Comparison of ENCODE assay signal across 8 cellular contexts in genomic region chr2:126657636-126658315, GRCh38. TPM values are rescaled to one million over a fixed set of nuclear protein-coding genes. Genes with fewer than 3 reads are reported as not detected.
A peak's percentile ranks its signal among the peaks of the same experiment; 100 is the strongest.
DNase-seq lines count a peak whose midpoint lies in the region; ATAC-seq and TF ChIP-seq lines count a peak whose summit lies in the region.

No MANE protein-coding gene starts in this region.

- peaks cover 34% of the 10 kb centered on the region for H3K79me2 ChIP-seq in osteoblast (ENCODE audit: insufficient read depth, low read length)

- peaks cover 64% of the 10 kb centered on the region for H3K36me3 Mint-ChIP-seq in activated T-helper 17 cell treated with anti-CD3 and anti-CD28 coated beads, Interleukin-2, amount 50 U/mL, for 72 hours (ENCODE audit: low read depth)

- H3K27ac Mint-ChIP-seq in activated T-helper 17 cell treated with anti-CD3 and anti-CD28 coated beads, Interleukin-2, amount 50 U/mL, for 72 hours = peak overlapping the region; percentile 98

- peaks cover 35% of the 10 kb centered on the region for H3K4me1 ChIP-seq in osteoblast (ENCODE audit: insufficient read depth, low read length)

- H3K4me2 ChIP-seq in osteoblast (ENCODE audit: insufficient read depth, low read length) = peak overlapping the region; percentile 89

- H3K27me3 ChIP-seq in osteoblast (ENCODE audit: insufficient read depth, low read length) = no peaks in the 10 kb centered on the region

- H3K9me3 Mint-ChIP-seq in activated T-helper 17 cell treated with anti-CD3 and anti-CD28 coated beads, Interleukin-2, amount 50 U/mL, for 72 hours = no peaks in the 10 kb centered on the region

- H3K9me3 ChIP-seq in osteoblast (ENCODE audit: low read depth, low read length) = no peaks in the 10 kb centered on the region

- H3K27me3 Mint-ChIP-seq in activated T-helper 17 cell treated with anti-CD3 and anti-CD28 coated beads, Interleukin-2, amount 50 U/mL, for 72 hours = no peaks in the 10 kb centered on the region

- peak; percentile 73 for ATAC-seq in HG02943 (IDR thresholded peaks at IDR 0.05; ENCODE audit: low read depth, unreplicated experiment)
- ATAC-seq in activated T-helper 17 cell treated with anti-CD3 and anti-CD28 coated beads, Interleukin-2, amount 50 U/mL, for 72 hours (replicated peaks) = peak; percentile 81

- TF ChIP-seq CTCF in osteoblast (IDR thresholded peaks at IDR 0.05; ENCODE audit: extremely low read depth, low read depth, low read length) = no peak

- H3K4me1 Mint-ChIP-seq in activated T-helper 17 cell treated with anti-CD3 and anti-CD28 coated beads, Interleukin-2, amount 50 U/mL, for 72 hours = peaks cover 35% of the 10 kb centered on the region

- H3K36me3 ChIP-seq in osteoblast (ENCODE audit: insufficient read depth, low read length) = no peaks in the 10 kb centered on the region

- H3K27ac ChIP-seq in osteoblast (ENCODE audit: low read depth, low read length) = peak overlapping the region; percentile 97

- peaks cover 3% of the 10 kb centered on the region for H4K20me1 ChIP-seq in osteoblast (ENCODE audit: insufficient read depth, low read length)

- H3K4me3 Mint-ChIP-seq in activated T-helper 17 cell treated with anti-CD3 and anti-CD28 coated beads, Interleukin-2, amount 50 U/mL, for 72 hours = peak overlapping the region; percentile 99

- H3K4me3 ChIP-seq in osteoblast (ENCODE audit: insufficient read depth, low read length) = peak overlapping the region; percentile 82

- TF ChIP-seq POLR2A in GM18526 (IDR thresholded peaks at IDR 0.05; ENCODE audit: extremely low read depth, insufficient read length) = peak; percentile 46

- H2AFZ ChIP-seq in osteoblast (ENCODE audit: low read length) = peak overlapping the region; percentile 54

- DNase-seq in NOMO-1 treated with dmso at 0.1 percent for 144 hours (lab: John Stamatoyannopoulos, UW; ENCODE audit: unreplicated experiment) (peak; percentile 42), fibroblast of the conjunctiva (ENCODE audit: low read depth) (peak; percentile 98), osteoblast (ENCODE audit: insufficient read length, low spot score, missing footprints) (peak; percentile 98), ureter (ENCODE audit: low spot score) (peak; percentile 81), inferior parietal cortex (ENCODE audit: extremely low spot score) (no peak)

RNA-seq across cellular contexts. Expression of gene GYPC, which starts 1.8 kb away (rescaled TPM):
- total RNA-seq in activated T-helper 17 cell treated with anti-CD3 and anti-CD28 coated beads, Interleukin-2, amount 50 U/mL, for 72 hours = 100 to 1,000 TPM; 115 to 123 TPM
- 101 TPM in 2 replicates for total RNA-seq in osteoblast
- total RNA-seq in ureter = 30.1 TPM
